In genomic region chr7:41803569-41803968, GRCh38 we compare ENCODE assay signal across 3 cellular contexts.
TF ChIP-seq lines count a peak whose summit lies in the region.

No MANE protein-coding gene starts in this region.

TF ChIP-seq in SK-N-SH, 30 proteins besides CTCF, POLR2A, EP300 and RAD21 (continued from another document):
- no peak for TF ChIP-seq ZBTB33 (IDR thresholded peaks at IDR 0.05; ENCODE audit: borderline replicate concordance, low read depth)

TF ChIP-seq in SK-N-SH treated with all-trans-retinoic acid at 6 μM for 48 hours, 23 proteins besides CTCF, POLR2A, EP300 and RAD21 (continued from another document):
- no peak for TF ChIP-seq TSHZ2 (CRISPR knock-in tag; IDR thresholded peaks at IDR 0.05)
- TF ChIP-seq, protein P1, sequence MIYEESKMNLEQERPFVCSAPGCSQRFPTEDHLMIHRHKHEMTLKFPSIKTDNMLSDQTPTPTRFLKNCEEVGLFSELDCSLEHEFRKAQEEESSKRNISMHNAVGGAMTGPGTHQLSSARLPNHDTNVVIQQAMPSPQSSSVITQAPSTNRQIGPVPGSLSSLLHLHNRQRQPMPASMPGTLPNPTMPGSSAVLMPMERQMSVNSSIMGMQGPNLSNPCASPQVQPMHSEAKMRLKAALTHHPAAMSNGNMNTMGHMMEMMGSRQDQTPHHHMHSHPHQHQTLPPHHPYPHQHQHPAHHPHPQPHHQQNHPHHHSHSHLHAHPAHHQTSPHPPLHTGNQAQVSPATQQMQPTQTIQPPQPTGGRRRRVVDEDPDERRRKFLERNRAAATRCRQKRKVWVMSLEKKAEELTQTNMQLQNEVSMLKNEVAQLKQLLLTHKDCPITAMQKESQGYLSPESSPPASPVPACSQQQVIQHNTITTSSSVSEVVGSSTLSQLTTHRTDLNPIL (CRISPR knock-in tag; IDR thresholded peaks at IDR 0.05; ENCODE audit: low read depth): no peak
- TF ChIP-seq, protein P2, sequence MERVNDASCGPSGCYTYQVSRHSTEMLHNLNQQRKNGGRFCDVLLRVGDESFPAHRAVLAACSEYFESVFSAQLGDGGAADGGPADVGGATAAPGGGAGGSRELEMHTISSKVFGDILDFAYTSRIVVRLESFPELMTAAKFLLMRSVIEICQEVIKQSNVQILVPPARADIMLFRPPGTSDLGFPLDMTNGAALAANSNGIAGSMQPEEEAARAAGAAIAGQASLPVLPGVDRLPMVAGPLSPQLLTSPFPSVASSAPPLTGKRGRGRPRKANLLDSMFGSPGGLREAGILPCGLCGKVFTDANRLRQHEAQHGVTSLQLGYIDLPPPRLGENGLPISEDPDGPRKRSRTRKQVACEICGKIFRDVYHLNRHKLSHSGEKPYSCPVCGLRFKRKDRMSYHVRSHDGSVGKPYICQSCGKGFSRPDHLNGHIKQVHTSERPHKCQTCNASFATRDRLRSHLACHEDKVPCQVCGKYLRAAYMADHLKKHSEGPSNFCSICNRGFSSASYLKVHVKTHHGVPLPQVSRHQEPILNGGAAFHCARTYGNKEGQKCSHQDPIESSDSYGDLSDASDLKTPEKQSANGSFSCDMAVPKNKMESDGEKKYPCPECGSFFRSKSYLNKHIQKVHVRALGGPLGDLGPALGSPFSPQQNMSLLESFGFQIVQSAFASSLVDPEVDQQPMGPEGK (CRISPR knock-in tag; IDR thresholded peaks at IDR 0.05; ENCODE audit: borderline replicate concordance): no peak
- TF ChIP-seq ARNTL (CRISPR knock-in tag; IDR thresholded peaks at IDR 0.05; ENCODE audit: borderline replicate concordance, low read depth): no peak
- TF ChIP-seq TCF4 (CRISPR knock-in tag; IDR thresholded peaks at IDR 0.05; ENCODE audit: borderline replicate concordance): no peak
- no peak for TF ChIP-seq ZNF565 (CRISPR knock-in tag; conservative IDR thresholded peaks at IDR 0.05; ENCODE audit: low read depth)
- TF ChIP-seq PPARA (CRISPR knock-in tag; IDR thresholded peaks at IDR 0.05; ENCODE audit: borderline replicate concordance): no peak
- no peak for TF ChIP-seq ZFP30 (CRISPR knock-in tag; IDR thresholded peaks at IDR 0.05)
- TF ChIP-seq ZC3H10 (CRISPR knock-in tag; IDR thresholded peaks at IDR 0.05): no peak
- TF ChIP-seq RARB (CRISPR knock-in tag; IDR thresholded peaks at IDR 0.05): no peak

TF ChIP-seq in GM23338, 12 proteins besides CTCF, POLR2A, EP300 and RAD21 (continued from another document):
- TF ChIP-seq ZNF462 (CRISPR knock-in tag; IDR thresholded peaks at IDR 0.05): no peak
- no peak for TF ChIP-seq EZH2phosphoT487 (IDR thresholded peaks at IDR 0.05; ENCODE audit: unreplicated experiment)
- TF ChIP-seq JUNB (IDR thresholded peaks at IDR 0.05; ENCODE audit: unreplicated experiment): no peak
- TF ChIP-seq ZNF114 (CRISPR knock-in tag; IDR thresholded peaks at IDR 0.05): no peak
- TF ChIP-seq POLR2AphosphoS5 (IDR thresholded peaks at IDR 0.05; ENCODE audit: low read depth): no peak
- no peak for TF ChIP-seq REST (IDR thresholded peaks at IDR 0.05; ENCODE audit: unreplicated experiment)
- TF ChIP-seq EZH2 (IDR thresholded peaks at IDR 0.05; ENCODE audit: low read depth, unreplicated experiment): no peak
- TF ChIP-seq, protein P3, sequence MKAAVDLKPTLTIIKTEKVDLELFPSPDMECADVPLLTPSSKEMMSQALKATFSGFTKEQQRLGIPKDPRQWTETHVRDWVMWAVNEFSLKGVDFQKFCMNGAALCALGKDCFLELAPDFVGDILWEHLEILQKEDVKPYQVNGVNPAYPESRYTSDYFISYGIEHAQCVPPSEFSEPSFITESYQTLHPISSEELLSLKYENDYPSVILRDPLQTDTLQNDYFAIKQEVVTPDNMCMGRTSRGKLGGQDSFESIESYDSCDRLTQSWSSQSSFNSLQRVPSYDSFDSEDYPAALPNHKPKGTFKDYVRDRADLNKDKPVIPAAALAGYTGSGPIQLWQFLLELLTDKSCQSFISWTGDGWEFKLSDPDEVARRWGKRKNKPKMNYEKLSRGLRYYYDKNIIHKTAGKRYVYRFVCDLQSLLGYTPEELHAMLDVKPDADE (IDR thresholded peaks at IDR 0.05): no peak
TF ChIP-seq in GM23338: peak in this region for 0.
